Comparison of ENCODE assay signal across 8 cellular contexts in genomic region chr17:2040942-2041560, GRCh38. TPM values are rescaled to one million over a fixed set of nuclear protein-coding genes. Genes with fewer than 3 reads are reported as not detected.
DNase-seq lines count a peak whose midpoint lies in the region; ATAC-seq and TF ChIP-seq lines count a peak whose summit lies in the region.

No MANE protein-coding gene starts in this region.

- H3K27ac ChIP-seq in AG04450 (ENCODE audit: low read depth, low read length) = no peak overlapping the region
- H3K27ac ChIP-seq in IMR-90 (ENCODE audit: insufficient read depth, low read length) = peak overlapping the region; percentile 4
- H3K27ac ChIP-seq in caudate nucleus (ENCODE audit: low read depth, low read length) = peak overlapping the region; percentile 95
- peak overlapping the region; percentile 89 for H3K27ac ChIP-seq in naive thymus-derived CD4-positive, alpha-beta T cell (ENCODE audit: low read depth, low read length)

- peak overlapping the region; percentile 45; the same call in 1 of the 2 replicates for H3K4ac ChIP-seq in IMR-90 (ENCODE audit: low read depth, low read length)

- no peak for TF ChIP-seq CTCF in AG04450 (IDR thresholded peaks at IDR 0.05; ENCODE audit: low read depth, low read length)
- TF ChIP-seq CTCF in IMR-90 (conservative IDR thresholded peaks at IDR 0.05; ENCODE audit: low read depth, low read length) = no peak

- H4K8ac ChIP-seq in IMR-90 (ENCODE audit: low read depth in 2 of 2, low read length in 2 of 2) = peak overlapping the region in 1 of 2 experiments; percentile 83; a peak in 2 of 4 replicates

- no peak overlapping the region for H3K9ac ChIP-seq in IMR-90 (ENCODE audit: low read depth, low read length)

- CTCF ChIA-PET in AG04450 (lab: Charles Lee) (interaction anchor here (1.0 to 1.6 kb wide), 2 partner anchors 13 to 132 kb away, joined by 3 read pairs; no protein-coding TSS in a partner anchor), IMR-90 (lab: Yijun Ruan, JAX) (no interaction called here)
- CTCF ChIA-PET in naive thymus-derived CD4-positive, alpha-beta T cell (lab: Charles Lee) = interaction anchor here (0.5 to 1.7 kb wide), 5 partner anchors 10 to 375 kb away, joined by 3 to 4 read pairs (median 3); no protein-coding TSS in a partner anchor

- H3K36me3 ChIP-seq in IMR-90 (ENCODE audit: control insufficient read depth, insufficient read depth, low read length) = peaks cover 45% of the 10 kb centered on the region
- peaks cover 0 to 60% (median 19%) of the 10 kb centered on the region in 3 experiments for H3K36me3 ChIP-seq in naive thymus-derived CD4-positive, alpha-beta T cell (ENCODE audit: control insufficient read depth in 2 of 3, insufficient read depth in 3 of 3, low read length in 3 of 3)

- H2BK20ac ChIP-seq in IMR-90 (ENCODE audit: low read depth, low read length) = no peak overlapping the region

- peaks cover 9 to 29% (median 22%) of the 10 kb centered on the region in 7 donors for H3K4me1 Mint-ChIP-seq in naive thymus-derived CD4-positive, alpha-beta T cell

- H3K56ac ChIP-seq in IMR-90 (ENCODE audit: extremely low read depth, insufficient read depth, low read length) = no peak overlapping the region

- peaks cover 22% of the 10 kb centered on the region for H3K9me1 ChIP-seq in IMR-90 (ENCODE audit: insufficient read depth, low read length)

- dilution Hi-C loops in IMR-90 (cut with HindIII; ENCODE audit: low sequenced_read_pairs, unreplicated experiment) = no loop called here

- BruUV-seq in IMR-90 (replicated peaks; lab: Mats Ljungman, UMichigan) = no TSS peak

- H3K27ac Mint-ChIP-seq in naive thymus-derived CD4-positive, alpha-beta T cell = peak overlapping the region in 6 of 9 donors; percentile 51 to 99 (median 84)

- DNase-seq in AG04450 (ENCODE audit: low read depth, low spot score) (no peak), IMR-90 (no peak), caudate nucleus (lab: John Stamatoyannopoulos, UW) (peak in 4 of 61 donors; percentile 42 to 72 (median 49)), SIG-M5 treated with dmso at 0.1 percent for 504 hours (lab: John Stamatoyannopoulos, UW; ENCODE audit: unreplicated experiment) (no peak), putamen (ENCODE audit: low spot score) (no peak)
- DNase-seq in naive thymus-derived CD4-positive, alpha-beta T cell = no peak

- peaks cover 0 to 28% (median 0%) of the 10 kb centered on the region in 5 donors for H3K36me3 Mint-ChIP-seq in naive thymus-derived CD4-positive, alpha-beta T cell

- no peak overlapping the region for H2BK5ac ChIP-seq in IMR-90 (ENCODE audit: low read depth, low read length, poor library complexity, severe bottlenecking)

- no peak overlapping the region for H3K14ac ChIP-seq in IMR-90 (replicated peaks; ENCODE audit: low read depth, low read length)

- peak overlapping the region; percentile 97 for H2AK9ac ChIP-seq in IMR-90 (replicated peaks; ENCODE audit: low read depth, low read length, poor library complexity)

- ATAC-seq in IMR-90 (ENCODE audit: low read depth) = no peak
- no peak for ATAC-seq in naive thymus-derived CD4-positive, alpha-beta T cell
- ATAC-seq in HG02852 (IDR thresholded peaks at IDR 0.05; ENCODE audit: unreplicated experiment) = no peak
- no peak for ATAC-seq in GM18519 (IDR thresholded peaks at IDR 0.05; ENCODE audit: low FRiP score, unreplicated experiment)

- no peaks in the 10 kb centered on the region for H3K9me3 ChIP-seq in AG04450 (ENCODE audit: control insufficient read depth, insufficient read depth, low read length)
- H3K9me3 ChIP-seq in IMR-90 (ENCODE audit: control insufficient read depth, insufficient read depth, low read length) = no peaks in the 10 kb centered on the region
- no peaks in the 10 kb centered on the region for H3K9me3 ChIP-seq in naive thymus-derived CD4-positive, alpha-beta T cell (ENCODE audit: control insufficient read depth in 2 of 3, low read length in 3 of 3)

- no peaks in the 10 kb centered on the region for H3K27me3 ChIP-seq in AG04450 (ENCODE audit: control insufficient read depth, insufficient read depth, low read length)
- no peaks in the 10 kb centered on the region for H3K27me3 ChIP-seq in IMR-90 (ENCODE audit: control insufficient read depth, insufficient read depth, low read length)
- H3K27me3 ChIP-seq in naive thymus-derived CD4-positive, alpha-beta T cell (ENCODE audit: control insufficient read depth in 2 of 2, insufficient read depth in 2 of 2, low read length in 2 of 2) = no peaks in the 10 kb centered on the region

- peaks cover 11% of the 10 kb centered on the region; the same call in 1 of the 2 replicates for H4K20me1 ChIP-seq in IMR-90 (ENCODE audit: insufficient read depth, low read length)

- H4K91ac ChIP-seq in IMR-90 (ENCODE audit: insufficient read depth, low read depth, low read length) = peak overlapping the region; percentile 23; the same call in 1 of the 2 replicates

- H2BK120ac ChIP-seq in IMR-90 (ENCODE audit: low read depth, low read length) = peak overlapping the region; percentile 16; the same call in 1 of the 2 replicates

- intact Hi-C loops in IMR-90 (cut with micrococcal nuclease) = loop anchor here (5.0 kb wide), 1 partner anchor 324 kb away; no protein-coding TSS in a partner anchor
- intact Hi-C loops in naive thymus-derived CD4-positive, alpha-beta T cell (cut with micrococcal nuclease) = loop anchor here (1.0 to 5.0 kb wide), 13 partner anchors 11 to 584 kb away; partner anchors contain the start of genes DPH1 (in 2 of the 2), CRK (in 1 of the 2), INPP5K (in 1 of the 2) and MNT (in 1 of the 2)

- H2AK5ac ChIP-seq in IMR-90 (ENCODE audit: low read depth, low read length) = no peak overlapping the region

- no peak for TF ChIP-seq POLR2A in IMR-90 (IDR thresholded peaks at IDR 0.05; ENCODE audit: low read depth, low read length)

- H3K9me3 Mint-ChIP-seq in naive thymus-derived CD4-positive, alpha-beta T cell = no peaks in the 10 kb centered on the region

- H2AFZ ChIP-seq in IMR-90 (replicated peaks; ENCODE audit: low read length, poor library complexity) = peak overlapping the region; percentile 96

- no peaks in the 10 kb centered on the region for H3K27me3 Mint-ChIP-seq in naive thymus-derived CD4-positive, alpha-beta T cell

- no peak overlapping the region; the same call in 1 of the 2 replicates for H4K5ac ChIP-seq in IMR-90 (ENCODE audit: low read depth, low read length)

- 71% methylated on average over 8 of the region's 16 CpGs; no CpG with 5 or more reads in 1 of the 2 experiments for WGBS in IMR-90 (ENCODE audit: extremely low coverage in 2 of 2, insufficient read length in 1 of 2), 2 experiments

- H3K4me1 ChIP-seq in IMR-90 (ENCODE audit: control insufficient read depth, insufficient read depth, low read length) = peaks cover 22% of the 10 kb centered on the region
- peaks cover 8 to 16% of the 10 kb centered on the region in 2 donors for H3K4me1 ChIP-seq in naive thymus-derived CD4-positive, alpha-beta T cell (ENCODE audit: control insufficient read depth in 2 of 2, insufficient read depth in 2 of 2, low read length in 2 of 2)

- H3K23ac ChIP-seq in IMR-90 (ENCODE audit: low read depth, low read length) = no peak overlapping the region; the same call in 1 of the 2 replicates

- TF ChIP-seq RAD21 in IMR-90 (IDR thresholded peaks at IDR 0.05; ENCODE audit: low read length) = no peak

- peak overlapping the region; percentile 91 for H3K4me2 ChIP-seq in IMR-90 (ENCODE audit: low read depth, low read length)

- in situ Hi-C loops in IMR-90 (cut with MboI; ENCODE audit: low sequenced_read_pairs) = loop anchor here (25.0 kb wide), 1 partner anchor 329 kb away; the partner anchor contains the start of genes TLCD2 and WDR81

- H3K79me1 ChIP-seq in IMR-90 (ENCODE audit: low read depth in 1 of 2, low read length in 2 of 2) = peaks cover 22 to 40% of the 10 kb centered on the region in 2 experiments

- H3K18ac ChIP-seq in IMR-90 (ENCODE audit: low read depth, low read length) = no peak overlapping the region

- no peak overlapping the region for H2BK15ac ChIP-seq in IMR-90 (ENCODE audit: low read depth, low read length)

- peak overlapping the region; percentile 89 for H3K4me3 ChIP-seq in AG04450 (ENCODE audit: low read depth, low read length)
- H3K4me3 ChIP-seq in IMR-90 (ENCODE audit: insufficient read depth, low read depth, low read length) = peak overlapping the region; percentile 74; the same call in 1 of the 2 replicates
- H3K4me3 ChIP-seq in naive thymus-derived CD4-positive, alpha-beta T cell (ENCODE audit: low read length) = peak overlapping the region; percentile 86

- peak overlapping the region; percentile 36 to 100 (median 90) for H3K4me3 Mint-ChIP-seq in naive thymus-derived CD4-positive, alpha-beta T cell

- POLR2A ChIA-PET in AG04450 (lab: Yijun Ruan, JAX) (interaction anchor here (0.6 kb wide), 1 partner anchor 209 kb away, joined by 3 read pairs; no protein-coding TSS in a partner anchor), IMR-90 (lab: Charles Lee; ENCODE audit: unreplicated experiment) (no interaction called here)
- POLR2A ChIA-PET in naive thymus-derived CD4-positive, alpha-beta T cell (lab: Charles Lee) = interaction anchor here (0.5 to 1.6 kb wide), 6 partner anchors 9 to 355 kb away, joined by 3 to 4 read pairs (median 3); partner anchors contain the start of genes HIC1 and SMG6

RNA-seq across cellular contexts. Expression of gene OVCA2, which starts 0.8 kb away (rescaled TPM):
- polyA plus RNA-seq in AG04450 (2011; rRNA removed) (38.0 and 45.0 TPM in 2 replicates), IMR-90 (2012; rRNA removed) (46.9 and 52.6 TPM in 2 replicates)
- polyA minus RNA-seq in AG04450 (2011; rRNA and poly(A)+ RNA removed) = 16.8 and 18.1 TPM in 2 replicates
- 38.7 and 42.2 TPM in 2 replicates for total RNA-seq in IMR-90 (2012; rRNA removed)
- polyA plus RNA-seq in IMR-90 (2012; cell fraction: cytosol; rRNA removed) = 40.4 and 50.0 TPM in 2 replicates
- polyA plus RNA-seq in IMR-90 (2012; cell fraction: nucleus; rRNA removed; ENCODE audit: low replicate concordance) = 23.2 and 26.2 TPM in 2 replicates
- total RNA-seq in naive thymus-derived CD4-positive, alpha-beta T cell = 10 to 100 TPM; 24.5 to 37.9 (median 31.8) TPM
- polyA plus RNA-seq in naive thymus-derived CD4-positive, alpha-beta T cell = 10 to 100 TPM; 52.7 to 65.5 TPM

RNA-seq across cellular contexts. Expression of gene DPH1, which starts 11.1 kb away (rescaled TPM):
- polyA plus RNA-seq in AG04450 (2011; rRNA removed) (25.3 and 29.9 TPM in 2 replicates), IMR-90 (2012; rRNA removed) (49.9 and 51.9 TPM in 2 replicates)
- 27.5 and 45.4 TPM in 2 replicates for polyA minus RNA-seq in AG04450 (2011; rRNA and poly(A)+ RNA removed)
- total RNA-seq in IMR-90 (2012; rRNA removed) = 20.6 and 24.4 TPM in 2 replicates
- polyA plus RNA-seq in IMR-90 (2012; cell fraction: cytosol; rRNA removed) = 31.8 and 38.7 TPM in 2 replicates
- 153 and 299 TPM in 2 replicates for polyA plus RNA-seq in IMR-90 (2012; cell fraction: nucleus; rRNA removed; ENCODE audit: low replicate concordance)
- total RNA-seq in naive thymus-derived CD4-positive, alpha-beta T cell = 100 to 1,000 TPM in 1 of 5 experiments, 10 to 100 TPM in 4; 47.3 to 124 (median 97.6) TPM
- 10 to 100 TPM; 32.9 to 51.3 TPM for polyA plus RNA-seq in naive thymus-derived CD4-positive, alpha-beta T cell

RNA-seq across cellular contexts. Expression of gene HIC1, which starts 13.9 kb away (rescaled TPM):
- polyA plus RNA-seq in AG04450 (2011; rRNA removed) = 12.7 and 14.4 TPM in 2 replicates
- polyA minus RNA-seq in AG04450 (2011; rRNA and poly(A)+ RNA removed) = 13.7 and 15.8 TPM in 2 replicates
- 10.0 and 10.4 TPM in 2 replicates for total RNA-seq in IMR-90 (2012; rRNA removed)
- polyA plus RNA-seq in IMR-90 (2012; rRNA removed) = 23.0 and 30.9 TPM in 2 replicates
- polyA plus RNA-seq in IMR-90 (2012; cell fraction: cytosol; rRNA removed) = 17.8 and 60.2 TPM in 2 replicates
- 69.0 and 122 TPM in 2 replicates for polyA plus RNA-seq in IMR-90 (2012; cell fraction: nucleus; rRNA removed; ENCODE audit: low replicate concordance)
- 100 to 1,000 TPM in 1 of 5 experiments, 1 to 10 TPM in 4; 1.4 to 128 (median 6.3) TPM for total RNA-seq in naive thymus-derived CD4-positive, alpha-beta T cell
- polyA plus RNA-seq in naive thymus-derived CD4-positive, alpha-beta T cell = under 1 TPM; 0.56 to 0.83 TPM

RNA-seq across cellular contexts. Expression of gene RTN4RL1, which starts 15.9 kb away (rescaled TPM):
- polyA plus RNA-seq in AG04450 (2011; rRNA removed) (0.02 and 0.04 TPM in 2 replicates), IMR-90 (2012; rRNA removed) (0.03 and 0.04 TPM in 2 replicates)
- polyA minus RNA-seq in AG04450 (2011; rRNA and poly(A)+ RNA removed) = not detected in 2 replicates
- total RNA-seq in IMR-90 (2012; rRNA removed) = under 0.01 TPM in 2 replicates
- polyA plus RNA-seq in IMR-90 (2012; cell fraction: cytosol; rRNA removed) = 0.07 TPM in 1 of 2 replicates, not detected in the other
- polyA plus RNA-seq in IMR-90 (2012; cell fraction: nucleus; rRNA removed; ENCODE audit: low replicate concordance) = 0.03 TPM in 1 of 2 replicates, not detected in the other
- 1 to 10 TPM in 1 of 5 experiments, under 1 TPM in 2, not detected in 2; 0.19 to 1.5 (median 0.49) TPM for total RNA-seq in naive thymus-derived CD4-positive, alpha-beta T cell
- under 1 TPM; 0.21 to 0.58 TPM for polyA plus RNA-seq in naive thymus-derived CD4-positive, alpha-beta T cell
